In genomic region chrX:155495134-155495533, GRCh38 we compare ENCODE assay signal across 3 cellular contexts. TPM values are rescaled to one million over a fixed set of nuclear protein-coding genes. Genes with fewer than 3 reads are reported as not detected.
"Had no signal": no experiment of that assay in that cellular context is flagged by ENCODE, and none has a peak within 500 bp of the region (broad histone marks: within the 10 kb centered on the region; RNA-seq: fewer than 3 reads in every experiment).

No MANE protein-coding gene starts in this region.

RNA-seq across cellular contexts. Expression of gene F8A3, which starts 36.7 kb away (rescaled TPM):
- total RNA-seq: sciatic nerve, skeletal muscle tissue had no signal
- polyA plus RNA-seq: neural cell had no signal
